ENCODE assay signal across 31 cellular contexts in the genomic region with DNA sequence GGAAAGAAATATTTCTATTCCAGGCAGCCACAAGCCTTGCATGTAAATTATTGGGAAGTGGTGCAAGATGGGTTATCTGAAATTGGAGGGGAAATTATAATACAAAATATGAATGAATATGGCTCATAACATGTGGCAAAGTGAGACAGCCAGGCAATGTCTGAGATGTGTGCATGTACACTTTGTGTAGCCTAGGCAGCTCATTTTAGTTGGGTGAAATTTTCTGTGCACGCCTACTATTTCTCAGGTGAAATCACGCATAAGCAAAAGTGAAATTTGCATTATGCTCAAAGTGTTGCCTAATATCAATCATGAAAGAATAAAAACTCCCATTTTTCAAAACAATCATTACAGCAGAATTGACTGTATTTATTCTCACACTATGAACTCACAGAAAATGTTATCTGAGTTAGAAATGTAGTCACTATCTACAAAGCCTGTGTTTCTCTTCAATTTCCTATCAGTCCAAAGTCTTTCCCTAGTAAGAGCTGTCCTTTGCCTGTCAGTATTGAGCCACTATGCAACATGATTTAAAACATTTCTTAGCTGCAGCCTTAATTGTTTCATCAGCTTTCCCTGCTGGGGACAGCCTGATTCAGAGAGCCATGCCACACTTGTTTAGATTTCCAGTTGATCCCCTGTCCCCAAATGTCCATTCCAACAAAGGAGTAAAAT.
DNase-seq lines count a peak whose midpoint lies in the region; ATAC-seq, FAIRE-seq and TF ChIP-seq lines count a peak whose summit lies in the region.
"Had no signal": no experiment of that assay in that cellular context is flagged by ENCODE, and none has a peak within 500 bp of the region (broad histone marks: within the 10 kb centered on the region; RNA-seq: fewer than 3 reads in every experiment).

No MANE protein-coding gene starts in this region.

- in situ Hi-C loops in HepG2 (cut with HindIII; ENCODE audit: extremely low pct_ligation_motif_present, low pct_unique_long_range_greater_than_20kb): no loop called here

- peaks cover 55% of the 10 kb centered on the region for H3K79me2 ChIP-seq in HepG2 (ENCODE audit: insufficient read depth, low read length)

- H3K36me3 ChIP-seq in HUES6 (ENCODE audit: control insufficient read depth, insufficient read depth, low read length) (no peaks in the 10 kb centered on the region), ectodermal cell (ENCODE audit: control insufficient read depth, insufficient read depth, low read length) (no peaks in the 10 kb centered on the region), HepG2 (replicated peaks in 1 of 2; ENCODE audit: control insufficient read depth in 1 of 2, insufficient read depth in 2 of 2, low read length in 2 of 2) (no peaks in the 10 kb centered on the region)
- H3K36me3 ChIP-seq: HAP-1 had no signal

- H3K4me1 ChIP-seq in HUES6 (ENCODE audit: control insufficient read depth, insufficient read depth, low read length) (peaks cover 13% of the 10 kb centered on the region), ectodermal cell (ENCODE audit: control insufficient read depth, insufficient read depth, low read length) (peaks cover 8% of the 10 kb centered on the region), HepG2 (ENCODE audit: insufficient read depth, low read length) (peaks cover 68% of the 10 kb centered on the region)
- H3K4me1 ChIP-seq: HAP-1, SJSA1 had no signal

- H3K4me3 Mint-ChIP-seq in osteocyte (ENCODE audit: unreplicated experiment): no peak overlapping the region
- H3K4me3 Mint-ChIP-seq: CD8-positive, alpha-beta T cell; GM23338 had no signal

- H3K4me3 ChIP-seq in HUES6 (ENCODE audit: low read depth, low read length) (no peak overlapping the region), ectodermal cell (ENCODE audit: insufficient read depth, low read depth, low read length) (no peak overlapping the region), HepG2 (replicated peaks in 1 of 3; ENCODE audit: insufficient read depth in 1 of 3, low read depth in 2 of 3, low read length in 3 of 3) (no peak overlapping the region)
- H3K4me3 ChIP-seq: GM23338, HAP-1, K562, SJSA1 had no signal

- CTCF ChIA-PET in HepG2 (lab: Yijun Ruan, JAX; ENCODE audit: low intra/inter-chr PET ratio, low total read pairs): no interaction called here

- intact Hi-C loops in HepG2 (cut with micrococcal nuclease; ENCODE audit: unreplicated experiment): no loop called here

- no peak for FAIRE-seq in HepG2 (lab: Jason Lieb, UNC)
- FAIRE-seq: A204.1, GM12891, K562 had no signal

- H3K9ac ChIP-seq in HUES6 (ENCODE audit: low read length) (no peak overlapping the region), HepG2 (ENCODE audit: insufficient read depth, low read depth, low read length) (no peak overlapping the region)

- POLR2A ChIA-PET in HepG2 (lab: Yijun Ruan, JAX): no interaction called here

- H3K4me2 ChIP-seq in HepG2 (ENCODE audit: low read depth, low read length): peak overlapping the region; percentile 45
- H3K4me2 ChIP-seq: GM23338 had no signal

- H3K27me3 Mint-ChIP-seq in osteocyte (ENCODE audit: unreplicated experiment): no peaks in the 10 kb centered on the region

- H3K27ac Mint-ChIP-seq in osteocyte (ENCODE audit: unreplicated experiment): peak overlapping the region; percentile 73
- H3K27ac Mint-ChIP-seq: CD8-positive, alpha-beta T cell had no signal

- no peaks in the 10 kb centered on the region for H4K20me1 ChIP-seq in HepG2 (ENCODE audit: insufficient read depth, low read length)

- peaks cover 89% of the 10 kb centered on the region for H3K4me1 Mint-ChIP-seq in osteocyte (ENCODE audit: unreplicated experiment)

- peaks cover 33% of the 10 kb centered on the region for H3K36me3 Mint-ChIP-seq in osteocyte (ENCODE audit: unreplicated experiment)
- H3K36me3 Mint-ChIP-seq: CD8-positive, alpha-beta T cell had no signal

- TF ChIP-seq CTCF in HepG2 (CRISPR knock-in tag; IDR thresholded peaks at IDR 0.05): no peak
- TF ChIP-seq CTCF in osteocyte (IDR thresholded peaks at IDR 0.05): no peak

- H2AFZ ChIP-seq in HepG2 (ENCODE audit: low read length): no peak overlapping the region
- H2AFZ ChIP-seq: GM23338 had no signal

- BruUV-seq in HepG2 (replicated peaks; lab: Mats Ljungman, UMichigan): no TSS peak

- TF ChIP-seq RAD21 in HepG2 (CRISPR knock-in tag; IDR thresholded peaks at IDR 0.05): no peak

- DNase-seq in HepG2 (ENCODE audit: low spot score): peak; percentile 55
- no peak for DNase-seq in osteocyte (ENCODE audit: extremely low spot score, unreplicated experiment)
- no peak for DNase-seq in NCI-H526 (lab: John Stamatoyannopoulos, UW)
- DNase-seq: C1 segment of cervical spinal cord; Caco-2; CD8-positive, alpha-beta T cell; DMS 273 treated with DMSO at 0.1 percent for 48 hours; DMS79; EL; GDM1; Kasumi-1; MV-4-11; NCI-H1105; NCI-H146; NCI-H1930; NCI-H2107; NCI-H446 treated with DMSO at 0.1 percent for 48 hours; NCI-H526 treated with DMSO at 0.1 percent for 48 hours; Right ventricle myocardium superior; RPMI8226 had no signal

- H3K9me3 ChIP-seq in HUES6 (ENCODE audit: control insufficient read depth, insufficient read depth, low read depth, low read length) (no peaks in the 10 kb centered on the region), ectodermal cell (ENCODE audit: control insufficient read depth, low read length) (no peaks in the 10 kb centered on the region), HepG2 (ENCODE audit: low read length) (no peaks in the 10 kb centered on the region)
- H3K9me3 ChIP-seq: Caco-2, HAP-1, SJSA1 had no signal

- TF ChIP-seq EP300 in HepG2 (IDR thresholded peaks at IDR 0.05; ENCODE audit: low read depth in 2 of 2, low read length in 2 of 2) (no peak), HepG2 (CRISPR knock-in tag; IDR thresholded peaks at IDR 0.05; ENCODE audit: borderline replicate concordance) (no peak)

- no peaks in the 10 kb centered on the region for H3K27me3 ChIP-seq in HUES6 (ENCODE audit: control insufficient read depth, insufficient read depth, low read length)
- H3K27me3 ChIP-seq in ectodermal cell (ENCODE audit: control insufficient read depth, insufficient read depth, low read length, poor library complexity, severe bottlenecking): no peaks in the 10 kb centered on the region
- no peaks in the 10 kb centered on the region for H3K27me3 ChIP-seq in HepG2 (ENCODE audit: control insufficient read depth in 1 of 2, insufficient read depth in 2 of 2, low read length in 2 of 2)
- H3K27me3 ChIP-seq: SJSA1 had no signal

- ATAC-seq in HepG2: peak; percentile 46
- ATAC-seq in GM19035 (IDR thresholded peaks at IDR 0.05; ENCODE audit: unreplicated experiment): no peak
- ATAC-seq in GM21619 (IDR thresholded peaks at IDR 0.05; ENCODE audit: unreplicated experiment): no peak
- ATAC-seq in GM21576 (IDR thresholded peaks at IDR 0.05; ENCODE audit: unreplicated experiment): no peak
- ATAC-seq: CD8-positive, alpha-beta T cell; GM23338; K562 had no signal

- WGBS in ectodermal cell, 2 experiments: 90 to 100% methylated on average over 2 of the region's 2 CpGs
- 97% methylated on average over 2 of the region's 2 CpGs for WGBS in HepG2 (ENCODE audit: low lambda C conversion rate)

- no peaks in the 10 kb centered on the region for H3K9me3 Mint-ChIP-seq in osteocyte (ENCODE audit: unreplicated experiment)
- H3K9me3 Mint-ChIP-seq: CD8-positive, alpha-beta T cell; GM23338 had no signal

- no peak for TF ChIP-seq POLR2A in HepG2 (IDR thresholded peaks at IDR 0.05; ENCODE audit: insufficient read depth in 1 of 2, low read depth in 2 of 2, low read length in 2 of 2)

- H3K27ac ChIP-seq in HUES6 (ENCODE audit: low read depth, low read length) (peak overlapping the region; percentile 34; the same call in 1 of the 2 replicates), ectodermal cell (ENCODE audit: insufficient read depth, low read depth, low read length, poor library complexity, severe bottlenecking) (peak overlapping the region; percentile 38), HepG2 (ENCODE audit: extremely low read length, insufficient read depth, low read length) (peak overlapping the region; percentile 41)
- H3K27ac ChIP-seq: SJSA1 had no signal

TF ChIP-seq in HepG2, 621 proteins besides CTCF, POLR2A, EP300 and RAD21:
- TF ChIP-seq ZNF30 (CRISPR knock-in tag; IDR thresholded peaks at IDR 0.05): no peak
- TF ChIP-seq GATAD2A (CRISPR knock-in tag; IDR thresholded peaks at IDR 0.05): peak; percentile 24; the same call in 1 of the 2 replicates
- TF ChIP-seq HNF4A (CRISPR knock-in tag; IDR thresholded peaks at IDR 0.05): peak; percentile 60
- peak; percentile 75 for TF ChIP-seq ZNF12 (CRISPR knock-in tag; IDR thresholded peaks at IDR 0.05)
- TF ChIP-seq, protein P1, sequence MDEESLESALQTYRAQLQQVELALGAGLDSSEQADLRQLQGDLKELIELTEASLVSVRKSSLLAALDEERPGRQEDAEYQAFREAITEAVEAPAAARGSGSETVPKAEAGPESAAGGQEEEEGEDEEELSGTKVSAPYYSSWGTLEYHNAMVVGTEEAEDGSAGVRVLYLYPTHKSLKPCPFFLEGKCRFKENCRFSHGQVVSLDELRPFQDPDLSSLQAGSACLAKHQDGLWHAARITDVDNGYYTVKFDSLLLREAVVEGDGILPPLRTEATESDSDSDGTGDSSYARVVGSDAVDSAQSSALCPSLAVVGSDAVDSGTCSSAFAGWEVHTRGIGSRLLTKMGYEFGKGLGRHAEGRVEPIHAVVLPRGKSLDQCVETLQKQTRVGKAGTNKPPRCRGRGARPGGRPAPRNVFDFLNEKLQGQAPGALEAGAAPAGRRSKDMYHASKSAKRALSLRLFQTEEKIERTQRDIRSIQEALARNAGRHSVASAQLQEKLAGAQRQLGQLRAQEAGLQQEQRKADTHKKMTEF (CRISPR knock-in tag; IDR thresholded peaks at IDR 0.05): no peak
- peak; percentile 31; the same call in 1 of the 2 replicates for TF ChIP-seq ZBTB21 (CRISPR knock-in tag; IDR thresholded peaks at IDR 0.05)
- no peak for TF ChIP-seq MEIS2 (CRISPR knock-in tag; IDR thresholded peaks at IDR 0.05)
- peak; percentile 41 for TF ChIP-seq CEBPG (CRISPR knock-in tag; IDR thresholded peaks at IDR 0.05)
TF ChIP-seq in HepG2: peak in this region for 5.
